ENCODE assay signal across 11 cellular contexts in the genomic region with DNA sequence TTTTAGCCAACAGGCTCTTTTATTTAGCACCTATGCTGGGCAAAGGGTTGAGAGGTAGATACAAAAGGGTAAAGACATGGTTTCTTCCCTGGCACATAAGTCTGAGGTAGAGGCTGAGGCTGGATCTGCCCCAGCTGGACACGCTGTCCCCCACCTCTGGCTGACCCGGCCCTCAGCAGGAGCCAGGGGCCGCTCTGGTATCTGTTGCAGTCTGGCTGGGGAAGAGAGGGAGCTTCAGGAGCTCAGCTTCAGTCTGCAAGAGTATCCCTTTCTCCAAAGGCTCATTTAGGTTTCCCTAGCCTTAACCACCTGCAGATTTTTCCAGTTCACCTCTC. TPM values are rescaled to one million over a fixed set of nuclear protein-coding genes. Genes with fewer than 3 reads are reported as not detected.
DNase-seq lines count a peak whose midpoint lies in the region; ATAC-seq, FAIRE-seq and TF ChIP-seq lines count a peak whose summit lies in the region.
"Had no signal": no experiment of that assay in that cellular context is flagged by ENCODE, and none has a peak within 500 bp of the region (broad histone marks: within the 10 kb centered on the region; RNA-seq: fewer than 3 reads in every experiment).

No MANE protein-coding gene starts in this region.

- intact Hi-C loops in pancreas (cut with DNase I), result no loop called here

- H3K27me3 ChIP-seq in RWPE2 (ENCODE audit: insufficient read depth, poor library complexity, severe bottlenecking) (no peaks in the 10 kb centered on the region), pancreas (no peaks in the 10 kb centered on the region), GM23248 (replicated peaks; ENCODE audit: insufficient read depth) (peaks cover 30% of the 10 kb centered on the region)

- no peaks in the 10 kb centered on the region for H4K20me1 ChIP-seq in GM23248 (ENCODE audit: insufficient read depth)

- DNase-seq in NCI-H510A treated with DMSO at 0.1 percent for 48 hours (lab: John Stamatoyannopoulos, UW), result peak; percentile 65
- DNase-seq in NCI-H510A (lab: John Stamatoyannopoulos, UW), result no peak
- DNase-seq in RWPE2 (ENCODE audit: low spot score), result no peak
- no peak for DNase-seq in endothelial cell (ENCODE audit: low spot score)
- DNase-seq in pancreas, result no peak
- no peak for DNase-seq in GM23248
- DNase-seq in stimulated activated CD4-positive, alpha-beta T cell treated with anti-CD3 and anti-CD28 coated beads, Interleukin-2, amount 100 ng/mL, for 24 hours, result no peak
- DNase-seq in cerebellar cortex (ENCODE audit: low spot score), result no peak
- DNase-seq: 8988T had no signal

- no peaks in the 10 kb centered on the region for H3K9me3 Mint-ChIP-seq in endothelial cell (ENCODE audit: unreplicated experiment)

- H3K36me3 ChIP-seq in RWPE2 (ENCODE audit: low read depth) (0 out of 2 replicates have a peak, but pooled peaks cover 5% of the 10 kb centered on the region), pancreas (no peaks in the 10 kb centered on the region), GM23248 (ENCODE audit: low read depth) (no peaks in the 10 kb centered on the region)
- H3K36me3 ChIP-seq: HAP-1 had no signal

- peaks cover 2% of the 10 kb centered on the region for H3K36me3 Mint-ChIP-seq in endothelial cell (ENCODE audit: low read depth, unreplicated experiment)

- H3K27ac ChIP-seq in RWPE2 (ENCODE audit: poor library complexity, severe bottlenecking) (peak overlapping the region; percentile 66), pancreas (peak overlapping the region; percentile 53 to 85 (median 80)), GM23248 (no peak overlapping the region)

- no peak overlapping the region for H3K27ac Mint-ChIP-seq in endothelial cell (ENCODE audit: unreplicated experiment)

- no peak overlapping the region for H2AFZ ChIP-seq in GM23248

- H3K4me1 Mint-ChIP-seq in endothelial cell (ENCODE audit: unreplicated experiment), result peaks cover 65% of the 10 kb centered on the region

- H3F3A ChIP-seq in GM23248 (ENCODE audit: insufficient read depth), result no peaks in the 10 kb centered on the region

- 89 to 92% methylated on average over 3 of the region's 3 CpGs for WGBS in pancreas, 2 donors
- WGBS in GM23248 (ENCODE audit: low coverage in 1 of 2, low lambda C conversion rate in 2 of 2, missing lambda C conversion rate in 2 of 2), 2 experiments, result 61 to 89% methylated on average over 3 of the region's 3 CpGs

- H3K4me2 ChIP-seq in GM23248 (ENCODE audit: unreplicated experiment), result no peak overlapping the region

- H3K79me2 ChIP-seq in GM23248 (ENCODE audit: insufficient read depth), result no peaks in the 10 kb centered on the region

- H3K4me1 ChIP-seq in RWPE2 (ENCODE audit: insufficient read depth, poor library complexity, severe bottlenecking), result peaks cover 43% of the 10 kb centered on the region
- peaks cover 0 to 21% (median 7%) of the 10 kb centered on the region in 3 donors for H3K4me1 ChIP-seq in pancreas
- H3K4me1 ChIP-seq in GM23248 (ENCODE audit: insufficient read depth), result no peaks in the 10 kb centered on the region

- no peak for ATAC-seq in RWPE2 (ENCODE audit: low read depth)
- no peak for ATAC-seq in pancreas

- FAIRE-seq in pancreas (lab: Jason Lieb, UNC), result no peak

- peak overlapping the region; percentile 8 for H3K4me3 Mint-ChIP-seq in endothelial cell (ENCODE audit: unreplicated experiment)

- no peak overlapping the region for H3K4me3 ChIP-seq in RWPE2 (ENCODE audit: severe bottlenecking)
- no peak overlapping the region for H3K4me3 ChIP-seq in pancreas
- H3K4me3 ChIP-seq in GM23248, result no peak overlapping the region
- H3K4me3 ChIP-seq: HAP-1, mucosa of descending colon had no signal

- no peak overlapping the region for H3K9ac ChIP-seq in GM23248

- no peaks in the 10 kb centered on the region for H3K9me3 ChIP-seq in RWPE2 (ENCODE audit: severe bottlenecking)
- no peaks in the 10 kb centered on the region for H3K9me3 ChIP-seq in pancreas
- no peaks in the 10 kb centered on the region for H3K9me3 ChIP-seq in GM23248 (ENCODE audit: low read depth)
- H3K9me3 ChIP-seq: HAP-1, mucosa of descending colon had no signal

- in situ Hi-C loops in GM23248 (cut with MboI), result no loop called here

- TF ChIP-seq CTCF in RWPE2 (IDR thresholded peaks at IDR 0.05; ENCODE audit: poor library complexity, severe bottlenecking) (no peak), endothelial cell (IDR thresholded peaks at IDR 0.05; ENCODE audit: unreplicated experiment) (no peak), pancreas (IDR thresholded peaks at IDR 0.05) (no peak)

- H3K27me3 Mint-ChIP-seq in endothelial cell (ENCODE audit: unreplicated experiment), result peaks cover 7% of the 10 kb centered on the region

- no peaks in the 10 kb centered on the region for H3K9me2 ChIP-seq in GM23248 (ENCODE audit: insufficient read depth)

RNA-seq across cellular contexts. Expression of gene BLACAT1, which starts 14.2 kb away (rescaled TPM):
- 2.2 TPM for total RNA-seq in endothelial cell (ENCODE audit: unreplicated experiment)
- total RNA-seq in pancreas, result under 1 TPM in 5 of 6 donors, not detected in 1; 0.09 to 0.34 (median 0.17) TPM
- polyA plus RNA-seq in pancreas, result under 1 TPM in 1 of 2 donors, not detected in 1; 0.09 TPM
- not detected in 2 replicates for total RNA-seq in GM23248 (2014; rRNA removed; shearing (Covaris generic))
- not detected in 2 replicates for polyA plus RNA-seq in GM23248 (2016; fragmentation: Nextera tagmentation; extraction: Ambion mirVana)

RNA-seq across cellular contexts. Expression of gene LEMD1, which starts 19.8 kb away (rescaled TPM):
- total RNA-seq in endothelial cell (ENCODE audit: unreplicated experiment) (3.0 TPM), pancreas (under 1 TPM in 2 of 6 donors, not detected in 4; 0.28 to 0.32 TPM)
- polyA plus RNA-seq in pancreas (not detected), GM23248 (2016; fragmentation: Nextera tagmentation; extraction: Ambion mirVana) (not detected in 2 replicates)
- total RNA-seq in GM23248 (2014; rRNA removed; shearing (Covaris generic)), result not detected in 2 replicates
- total RNA-seq: mucosa of descending colon had no signal
